13 cellular contexts compared by ENCODE assay signal in genomic region chr3:39264053-39264452, GRCh38.
"Had no signal": no experiment of that assay in that cellular context is flagged by ENCODE, and none has a peak within 500 bp of the region (broad histone marks: within the 10 kb centered on the region; RNA-seq: fewer than 3 reads in every experiment).

No MANE protein-coding gene starts in this region.

- H3K9me3 ChIP-seq: left ventricle myocardium inferior, pancreas, thyroid gland, uterus had no signal

- H2AFZ ChIP-seq: neural progenitor cell had no signal

- H3K4me3 Mint-ChIP-seq: activated T-helper 1 cell treated with anti-CD3 and anti-CD28 coated beads, Interleukin-12 subunit alpha, Interleukin-12 subunit beta, Interleukin-2, Interleukin-4 antibody, amounts not matched to agents 30 ng/mL and 10 ng/mL and 1 ng/mL, durations not matched to agents 14 hours and 24 hours and 36 hours; neural progenitor cell; T-helper 17 cell had no signal

- H3K9me3 Mint-ChIP-seq: neural progenitor cell had no signal

- H3K4me1 Mint-ChIP-seq: neural progenitor cell had no signal

- H3K36me3 Mint-ChIP-seq: neural progenitor cell had no signal

- DNase-seq: activated naive CD4-positive, alpha-beta T cell treated with Interleukin-2 at 50 U/mL for 16 hours; foreskin melanocyte; kidney; left ventricle myocardium inferior; mesenchymal stem cell; pancreas; stimulated activated CD4-positive, alpha-beta T cell treated with anti-CD3 and anti-CD28 coated beads, Interleukin-2, amount 100 ng/mL, for 48 hours; T-helper 17 cell; thyroid gland; uterus had no signal

- H3K27ac Mint-ChIP-seq: activated T-helper 1 cell treated with anti-CD3 and anti-CD28 coated beads, Interleukin-12 subunit alpha, Interleukin-12 subunit beta, Interleukin-2, Interleukin-4 antibody, amounts not matched to agents 30 ng/mL and 10 ng/mL and 1 ng/mL, durations not matched to agents 14 hours and 24 hours and 36 hours; neural progenitor cell; T-helper 17 cell had no signal

- H3K4me2 ChIP-seq: neural progenitor cell had no signal

- H3K27me3 ChIP-seq: cardiac muscle cell, neural progenitor cell, pancreas, thyroid gland, uterus had no signal

- ATAC-seq: pancreas, T-helper 17 cell had no signal

- H3K9ac ChIP-seq: neural progenitor cell had no signal

- H3K27ac ChIP-seq: cardiac muscle cell, left ventricle myocardium inferior, neural progenitor cell, pancreas, thyroid gland, uterus had no signal

- H3K4me1 ChIP-seq: pancreas, thyroid gland, uterus had no signal

- H3K36me3 ChIP-seq: cardiac muscle cell, left ventricle myocardium inferior, neural progenitor cell, pancreas, thyroid gland, uterus had no signal

- H3K4me3 ChIP-seq: cardiac muscle cell, left ventricle myocardium inferior, neural progenitor cell, pancreas, thyroid gland, uterus had no signal
